In the genomic region with DNA sequence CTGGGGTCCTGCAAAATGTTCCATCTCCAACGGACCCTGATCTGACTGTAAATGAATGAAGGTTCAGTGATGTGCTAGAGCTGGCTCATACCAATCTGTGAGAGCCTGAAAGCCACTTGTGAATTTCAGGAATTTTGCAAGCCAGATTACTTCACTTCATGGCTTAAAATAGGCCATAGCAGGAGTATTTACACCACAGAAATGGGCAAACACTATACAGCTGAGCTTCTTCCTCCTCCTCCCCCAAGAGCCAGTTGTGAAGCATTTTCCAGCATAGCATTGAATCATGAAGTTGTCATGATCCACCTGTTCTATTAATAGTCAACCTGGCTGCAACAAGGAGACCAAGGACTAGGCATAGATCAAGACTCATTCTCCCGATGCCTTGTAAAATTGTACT, we compare ENCODE assay signal across 22 cellular contexts.
DNase-seq lines count a peak whose midpoint lies in the region; ATAC-seq and TF ChIP-seq lines count a peak whose summit lies in the region.
"Had no signal": no experiment of that assay in that cellular context is flagged by ENCODE, and none has a peak within 500 bp of the region (broad histone marks: within the 10 kb centered on the region; RNA-seq: fewer than 3 reads in every experiment).

No MANE protein-coding gene starts in this region.

- TF ChIP-seq CTCF in IMR-90 (conservative IDR thresholded peaks at IDR 0.05; ENCODE audit: low read depth, low read length) = no peak
- no peak for TF ChIP-seq CTCF in PC-3 (conservative IDR thresholded peaks at IDR 0.05; ENCODE audit: low read depth, low read length)

- no peaks in the 10 kb centered on the region for H4K20me1 ChIP-seq in BLaER1 treated with 17β-estradiol and CSF1 and Interleukin-3, amounts not matched to agents 10 nM and 100 nM
- H4K20me1 ChIP-seq in IMR-90 (ENCODE audit: insufficient read depth, low read length) (no peaks in the 10 kb centered on the region), PC-3 (ENCODE audit: low read length) (no peaks in the 10 kb centered on the region)

- no peak overlapping the region for H3K14ac ChIP-seq in IMR-90 (replicated peaks; ENCODE audit: low read depth, low read length)

- no peaks in the 10 kb centered on the region for H3F3A ChIP-seq in PC-3 (ENCODE audit: low read length, unreplicated experiment)

- TF ChIP-seq POLR2A in IMR-90 (IDR thresholded peaks at IDR 0.05; ENCODE audit: low read depth, low read length) = no peak

- no peak overlapping the region for H2AFZ ChIP-seq in IMR-90 (replicated peaks; ENCODE audit: low read length, poor library complexity)
- H2AFZ ChIP-seq in PC-3 (ENCODE audit: low read length) = no peak overlapping the region

- POLR2A ChIA-PET in IMR-90 (lab: Charles Lee; ENCODE audit: unreplicated experiment) = no interaction called here
- POLR2A ChIA-PET in PC-3 (lab: Charles Lee; ENCODE audit: unreplicated experiment) = no interaction called here

- 100% methylated on average over 1 of the region's 2 CpGs; no CpG with 5 or more reads in 1 of the 2 experiments for WGBS in IMR-90 (ENCODE audit: extremely low coverage in 2 of 2, insufficient read length in 1 of 2), 2 experiments

- TF ChIP-seq RAD21 in IMR-90 (IDR thresholded peaks at IDR 0.05; ENCODE audit: low read length) = no peak

- no peak overlapping the region for H2BK5ac ChIP-seq in IMR-90 (ENCODE audit: low read depth, low read length, poor library complexity, severe bottlenecking)

- intact Hi-C loops in IMR-90 (cut with micrococcal nuclease) = no loop called here
- intact Hi-C loops in PC-3 (cut with micrococcal nuclease) = loop anchor here (10.0 kb wide), 2 partner anchors 52 to 382 kb away; no protein-coding TSS in a partner anchor

- H3K79me1 ChIP-seq in IMR-90 (ENCODE audit: low read depth in 1 of 2, low read length in 2 of 2) = no peaks in the 10 kb centered on the region

- no peak overlapping the region for H3K56ac ChIP-seq in IMR-90 (ENCODE audit: extremely low read depth, insufficient read depth, low read length)

- H4K5ac ChIP-seq in IMR-90 (ENCODE audit: low read depth, low read length) = no peak overlapping the region

- CTCF ChIA-PET in IMR-90 (lab: Yijun Ruan, JAX) (no interaction called here), PC-3 (lab: Charles Lee) (interaction anchor here (0.6 kb wide), 1 partner anchor 11 kb away, joined by 3 read pairs; no protein-coding TSS in a partner anchor)

- H4K8ac ChIP-seq in IMR-90 (ENCODE audit: low read depth in 2 of 2, low read length in 2 of 2) = no peak overlapping the region

- H3K27me3 ChIP-seq in BLaER1 treated with 17β-estradiol and CSF1 and Interleukin-3, amounts not matched to agents 10 nM and 100 nM = no peaks in the 10 kb centered on the region
- H3K27me3 ChIP-seq in IMR-90 (ENCODE audit: control insufficient read depth, insufficient read depth, low read length) (no peaks in the 10 kb centered on the region), PC-3 (ENCODE audit: low read length) (no peaks in the 10 kb centered on the region)

- no peak overlapping the region; the same call in 1 of the 2 replicates for H3K18ac ChIP-seq in IMR-90 (ENCODE audit: low read depth, low read length)

- no peaks in the 10 kb centered on the region for H3K9me3 ChIP-seq in BLaER1 treated with 17β-estradiol and CSF1 and Interleukin-3, amounts not matched to agents 10 nM and 100 nM (replicated peaks in 1 of 11)
- H3K9me3 ChIP-seq in IMR-90 (ENCODE audit: control insufficient read depth, insufficient read depth, low read length) = peaks cover 7% of the 10 kb centered on the region
- H3K9me3 ChIP-seq in PC-3 (ENCODE audit: low read length) = no peaks in the 10 kb centered on the region
- H3K9me3 ChIP-seq: A549 had no signal

- peak overlapping the region; percentile 41 to 78 (median 59) for H3K4me2 ChIP-seq in BLaER1 treated with 17β-estradiol and CSF1 and Interleukin-3, amounts not matched to agents 10 nM and 100 nM
- H3K4me2 ChIP-seq in IMR-90 (ENCODE audit: low read depth, low read length) (no peak overlapping the region), PC-3 (ENCODE audit: low read length) (peak overlapping the region; percentile 16; the same call in 1 of the 2 replicates)
- H3K4me2 ChIP-seq: A549 had no signal

- H3K9ac ChIP-seq in BLaER1 treated with 17β-estradiol and CSF1 and Interleukin-3, amounts not matched to agents 10 nM and 100 nM = no peak overlapping the region
- H3K9ac ChIP-seq in IMR-90 (ENCODE audit: low read depth, low read length) (no peak overlapping the region), PC-3 (ENCODE audit: low read length) (no peak overlapping the region)

- no peak overlapping the region for H2AK9ac ChIP-seq in IMR-90 (replicated peaks; ENCODE audit: low read depth, low read length, poor library complexity)

- H3K9me1 ChIP-seq in IMR-90 (ENCODE audit: insufficient read depth, low read length) = no peaks in the 10 kb centered on the region; the same call in 1 of the 2 replicates

- H2BK15ac ChIP-seq in IMR-90 (ENCODE audit: low read depth, low read length) = no peak overlapping the region

- no peaks in the 10 kb centered on the region for H3K36me3 ChIP-seq in BLaER1 treated with 17β-estradiol and CSF1 and Interleukin-3, amounts not matched to agents 10 nM and 100 nM
- no peaks in the 10 kb centered on the region for H3K36me3 ChIP-seq in IMR-90 (ENCODE audit: control insufficient read depth, insufficient read depth, low read length)
- no peaks in the 10 kb centered on the region for H3K36me3 ChIP-seq in PC-3 (ENCODE audit: low read depth, low read length)

- peaks cover 14 to 30% (median 24%) of the 10 kb centered on the region in 10 experiments for H3K4me1 ChIP-seq in BLaER1 treated with 17β-estradiol and CSF1 and Interleukin-3, amounts not matched to agents 10 nM and 100 nM
- no peaks in the 10 kb centered on the region for H3K4me1 ChIP-seq in IMR-90 (ENCODE audit: control insufficient read depth, insufficient read depth, low read length)
- H3K4me1 ChIP-seq in PC-3 (ENCODE audit: insufficient read depth, low read length) = peaks cover 32% of the 10 kb centered on the region
- H3K4me1 ChIP-seq: A549 had no signal

- BruUV-seq in IMR-90 (replicated peaks; lab: Mats Ljungman, UMichigan) (no TSS peak), PC-3 (replicated peaks; lab: Mats Ljungman, UMichigan) (no TSS peak)

- in situ Hi-C loops in IMR-90 (cut with MboI; ENCODE audit: low sequenced_read_pairs) = no loop called here

- no peak overlapping the region for H3K4me3 ChIP-seq in BLaER1 treated with 17β-estradiol and CSF1 and Interleukin-3, amounts not matched to agents 10 nM and 100 nM
- H3K4me3 ChIP-seq in IMR-90 (ENCODE audit: insufficient read depth, low read depth, low read length) = no peak overlapping the region
- H3K4me3 ChIP-seq in PC-3 (ENCODE audit: low read length) = no peak overlapping the region
- H3K4me3 ChIP-seq: A549 had no signal

- H2BK120ac ChIP-seq in IMR-90 (ENCODE audit: low read depth, low read length) = no peak overlapping the region

- no peak overlapping the region for H2AK5ac ChIP-seq in IMR-90 (ENCODE audit: low read depth, low read length)

- no peaks in the 10 kb centered on the region for H3K9me2 ChIP-seq in PC-3 (replicated peaks; ENCODE audit: low read length)

- no peak overlapping the region for H2BK20ac ChIP-seq in IMR-90 (ENCODE audit: low read depth, low read length)

- H3K4ac ChIP-seq in IMR-90 (ENCODE audit: low read depth, low read length) = no peak overlapping the region

- no peak overlapping the region for H3K23ac ChIP-seq in IMR-90 (ENCODE audit: low read depth, low read length)

- dilution Hi-C loops in IMR-90 (cut with HindIII; ENCODE audit: low sequenced_read_pairs, unreplicated experiment) = no loop called here

- DNase-seq in IMR-90 = peak; percentile 7
- DNase-seq in PC-3 = peak; percentile 54
- peak; percentile 52 for DNase-seq in iris pigment epithelial cell (ENCODE audit: low read depth)
- no peak for DNase-seq in NCI-H2196 (lab: John Stamatoyannopoulos, UW; ENCODE audit: unreplicated experiment)
- DNase-seq in SIG-M5 (lab: John Stamatoyannopoulos, UW) = no peak
- DNase-seq in SK-N-DZ (ENCODE audit: low spot score) = no peak
- DNase-seq: C1 segment of cervical spinal cord; CD8-positive, alpha-beta memory T cell; DMS79 treated with DMSO at 0.1 percent for 48 hours; GOT3; Karpas-422; NCI-H1417; NCI-H187; NCI-H345; NCI-H69; NK-92 treated with Interleukin-12 subunit alpha and Interleukin-12 subunit beta, amount 100 ng/mL, for 24 hours; SHP77; T-cell had no signal

- H3K79me2 ChIP-seq in PC-3 (ENCODE audit: low read length) = no peaks in the 10 kb centered on the region

- ATAC-seq in IMR-90 (ENCODE audit: low read depth) = no peak
- ATAC-seq in PC-3 = peak; percentile 4; the same call in 1 of the 2 replicates
- ATAC-seq in HG03457 (IDR thresholded peaks at IDR 0.05; ENCODE audit: unreplicated experiment) = no peak
- ATAC-seq: A549, SK-N-SH treated with all-trans-retinoic acid at 6 μM for 48 hours, T-cell had no signal

- no peak overlapping the region for H4K91ac ChIP-seq in IMR-90 (ENCODE audit: insufficient read depth, low read depth, low read length)

- peak overlapping the region in 3 of 11 experiments; percentile 6 to 44 (median 31); a peak in 4 of 22 replicates for H3K27ac ChIP-seq in BLaER1 treated with 17β-estradiol and CSF1 and Interleukin-3, amounts not matched to agents 10 nM and 100 nM
- H3K27ac ChIP-seq in IMR-90 (ENCODE audit: insufficient read depth, low read length) = no peak overlapping the region
- H3K27ac ChIP-seq in PC-3 (ENCODE audit: low read length) = 0 out of 2 replicates have a peak overlapping the region, but pooled peaks have one; percentile 5
- H3K27ac ChIP-seq: A549 had no signal

TF ChIP-seq in IMR-90, 13 proteins besides CTCF, POLR2A, EP300 and RAD21:
- TF ChIP-seq BHLHE40 (IDR thresholded peaks at IDR 0.05; ENCODE audit: low read depth, low read length) (no peak), MAZ (IDR thresholded peaks at IDR 0.05; ENCODE audit: borderline replicate concordance, low read depth, low read length) (no peak), CHD1 (IDR thresholded peaks at IDR 0.05; ENCODE audit: low read depth, low read length) (no peak), MAFK (IDR thresholded peaks at IDR 0.05; ENCODE audit: low read depth, low read length) (no peak), NFE2L2 (IDR thresholded peaks at IDR 0.05; ENCODE audit: low read depth, low read length) (no peak), MXI1 (IDR thresholded peaks at IDR 0.05; ENCODE audit: borderline replicate concordance, low read depth, low read length) (no peak), SMC3 (IDR thresholded peaks at IDR 0.05; ENCODE audit: low read depth, low read length) (no peak), CEBPB (IDR thresholded peaks at IDR 0.05; ENCODE audit: low read depth, low read length) (no peak)
- TF ChIP-seq, protein P1, sequence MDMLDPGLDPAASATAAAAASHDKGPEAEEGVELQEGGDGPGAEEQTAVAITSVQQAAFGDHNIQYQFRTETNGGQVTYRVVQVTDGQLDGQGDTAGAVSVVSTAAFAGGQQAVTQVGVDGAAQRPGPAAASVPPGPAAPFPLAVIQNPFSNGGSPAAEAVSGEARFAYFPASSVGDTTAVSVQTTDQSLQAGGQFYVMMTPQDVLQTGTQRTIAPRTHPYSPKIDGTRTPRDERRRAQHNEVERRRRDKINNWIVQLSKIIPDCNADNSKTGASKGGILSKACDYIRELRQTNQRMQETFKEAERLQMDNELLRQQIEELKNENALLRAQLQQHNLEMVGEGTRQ (IDR thresholded peaks at IDR 0.05; ENCODE audit: low read depth, low read length) = no peak

Comparison
In these comparisons a context has a peak if more than half of its experiments do, and no peak if none do; other contexts are left out.
1. DNase-seq: peak in IMR-90 (single experiment), PC-3 (single experiment) and iris pigment epithelial cell (single experiment); none in NCI-H2196 (single experiment), SIG-M5 (single experiment) and SK-N-DZ (single experiment).